8 cellular contexts compared by ENCODE assay signal in the genomic region with DNA sequence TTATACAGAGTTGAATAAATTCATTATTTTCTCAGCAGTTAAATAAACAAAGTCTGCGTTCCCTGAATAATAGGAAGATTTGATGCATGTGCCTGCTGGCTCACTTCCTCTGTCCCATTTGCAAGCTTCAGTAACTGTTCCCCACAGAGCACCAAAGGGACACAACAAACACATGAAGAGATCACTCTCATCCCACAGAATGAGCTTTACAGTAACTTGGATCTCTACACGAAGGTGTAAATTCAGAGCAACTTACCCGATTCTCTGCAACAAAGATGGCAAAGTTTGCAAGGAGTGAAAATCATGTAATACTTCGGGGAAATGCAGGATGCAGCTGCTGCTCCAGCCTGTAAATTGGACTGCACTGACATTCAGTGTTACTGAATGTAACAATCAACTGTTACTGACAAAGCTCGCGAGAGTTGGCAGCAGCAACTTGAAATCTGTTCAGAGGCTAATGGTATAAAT. TPM values are rescaled to one million over a fixed set of nuclear protein-coding genes. Genes with fewer than 3 reads are reported as not detected.
A peak's percentile ranks its signal among the peaks of the same experiment; 100 is the strongest.
DNase-seq lines count a peak whose midpoint lies in the region; ATAC-seq and TF ChIP-seq lines count a peak whose summit lies in the region.

A gene (minus strand): TSS at position 366 of the 468 bp plus-strand sequence. CDS start 6,390 bp downstream, outside the sequence.

- no peak for TF ChIP-seq POLR2A in heart left ventricle (IDR thresholded peaks at IDR 0.05)

- no peak within 1 kb of the TSS for H3K4me3 Mint-ChIP-seq in effector memory CD8-positive, alpha-beta T cell

- H3K36me3 ChIP-seq in heart left ventricle: no peaks in the 10 kb centered on the region
- no peaks in the 10 kb centered on the region for H3K36me3 ChIP-seq in skeletal muscle satellite cell (ENCODE audit: insufficient read depth, low read length)

- ATAC-seq in SK-N-SH treated with all-trans-retinoic acid at 6 μM for 48 hours (peak; percentile 74; the same call in 2 of the 3 replicates), heart left ventricle (peak in 2 of 4 donors; percentile 52 to 61), GM19455 (IDR thresholded peaks at IDR 0.05; ENCODE audit: unreplicated experiment) (no peak), HG03108 (IDR thresholded peaks at IDR 0.05; ENCODE audit: unreplicated experiment) (no peak)
- ATAC-seq in effector memory CD8-positive, alpha-beta T cell (replicated peaks): no peak

- CTCF ChIA-PET in HEK293T (lab: Yijun Ruan, JAX): no interaction called here

- no peak for TF ChIP-seq CTCF in heart left ventricle (IDR thresholded peaks at IDR 0.05)

- H3K9me3 Mint-ChIP-seq in effector memory CD8-positive, alpha-beta T cell: peaks cover 0 to 2% of the 10 kb centered on the region in 2 donors

- H3K27ac Mint-ChIP-seq in effector memory CD8-positive, alpha-beta T cell: no peak within 1 kb of the TSS

- no peak within 1 kb of the TSS for H3K9ac ChIP-seq in skeletal muscle satellite cell (ENCODE audit: low read depth, low read length)

- intact Hi-C loops in heart left ventricle (cut with DNase I): no loop called here

- H3K27ac ChIP-seq in heart left ventricle: peak within 1 kb of the TSS in 1 of 12 donors; percentile 6

- H3K27me3 ChIP-seq in heart left ventricle (no peaks in the 10 kb centered on the region), skeletal muscle satellite cell (ENCODE audit: control insufficient read depth, insufficient read depth, low read length) (no peaks in the 10 kb centered on the region)

- peak within 1 kb of the TSS; percentile 37 for H3K4me2 ChIP-seq in skeletal muscle satellite cell (ENCODE audit: low read length)

- H3K4me3 ChIP-seq in heart left ventricle: peak within 1 kb of the TSS in 9 of 12 donors; percentile 15 to 53 (median 33)
- no peak within 1 kb of the TSS for H3K4me3 ChIP-seq in skeletal muscle satellite cell (ENCODE audit: low read length)

- H3K4me1 ChIP-seq in heart left ventricle: no peaks in the 10 kb centered on the region
- H3K4me1 ChIP-seq in skeletal muscle satellite cell (ENCODE audit: control insufficient read depth, insufficient read depth, low read length): no peaks in the 10 kb centered on the region

- no peaks in the 10 kb centered on the region for H3K27me3 Mint-ChIP-seq in effector memory CD8-positive, alpha-beta T cell

- no peaks in the 10 kb centered on the region for H3K4me1 Mint-ChIP-seq in effector memory CD8-positive, alpha-beta T cell (ENCODE audit: low read depth in 2 of 2)

- POLR2A ChIA-PET in HEK293T (lab: Yijun Ruan, JAX): no interaction called here

- H3K36me3 Mint-ChIP-seq in effector memory CD8-positive, alpha-beta T cell (ENCODE audit: insufficient read depth): no peaks in the 10 kb centered on the region

- DNase-seq in HEK293T (ENCODE audit: extremely low spot score) (peak; percentile 25), heart left ventricle (peak in 3 of 5 donors; percentile 10 to 31 (median 31)), activated gamma-delta T cell (lab: John Stamatoyannopoulos, UW) (no peak)
- DNase-seq in effector memory CD8-positive, alpha-beta T cell: no peak

- H3K9me3 ChIP-seq in heart left ventricle (no peaks in the 10 kb centered on the region), skeletal muscle satellite cell (replicated peaks; ENCODE audit: low read length) (no peaks in the 10 kb centered on the region)

- 12 to 15% (median 14%) methylated on average over 6 of the region's 6 CpGs for WGBS in heart left ventricle, 4 donors

TF ChIP-seq in HEK293T, 16 proteins besides CTCF, POLR2A, EP300 and RAD21:
- no peak for TF ChIP-seq ELF4 (IDR thresholded peaks at IDR 0.05)
- no peak for TF ChIP-seq ZNF384 (IDR thresholded peaks at IDR 0.05)
- no peak for TF ChIP-seq HDGF (IDR thresholded peaks at IDR 0.05; ENCODE audit: borderline replicate concordance)
- no peak for TF ChIP-seq FOXM1 (IDR thresholded peaks at IDR 0.05; ENCODE audit: borderline replicate concordance)
- no peak for TF ChIP-seq CTBP1 (IDR thresholded peaks at IDR 0.05; ENCODE audit: borderline replicate concordance)
- TF ChIP-seq, protein P1, sequence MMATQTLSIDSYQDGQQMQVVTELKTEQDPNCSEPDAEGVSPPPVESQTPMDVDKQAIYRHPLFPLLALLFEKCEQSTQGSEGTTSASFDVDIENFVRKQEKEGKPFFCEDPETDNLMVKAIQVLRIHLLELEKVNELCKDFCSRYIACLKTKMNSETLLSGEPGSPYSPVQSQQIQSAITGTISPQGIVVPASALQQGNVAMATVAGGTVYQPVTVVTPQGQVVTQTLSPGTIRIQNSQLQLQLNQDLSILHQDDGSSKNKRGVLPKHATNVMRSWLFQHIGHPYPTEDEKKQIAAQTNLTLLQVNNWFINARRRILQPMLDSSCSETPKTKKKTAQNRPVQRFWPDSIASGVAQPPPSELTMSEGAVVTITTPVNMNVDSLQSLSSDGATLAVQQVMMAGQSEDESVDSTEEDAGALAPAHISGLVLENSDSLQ (IDR thresholded peaks at IDR 0.05): no peak
- TF ChIP-seq SP1 (IDR thresholded peaks at IDR 0.05): no peak
- TF ChIP-seq FOXK2 (IDR thresholded peaks at IDR 0.05): no peak
- no peak for TF ChIP-seq NFRKB (IDR thresholded peaks at IDR 0.05)
- TF ChIP-seq LEF1 (IDR thresholded peaks at IDR 0.05; ENCODE audit: borderline replicate concordance): no peak
- TF ChIP-seq BHLHE40 (IDR thresholded peaks at IDR 0.05; ENCODE audit: borderline replicate concordance): no peak
- TF ChIP-seq SUZ12 (IDR thresholded peaks at IDR 0.05): no peak
- no peak for TF ChIP-seq FOXA1 (IDR thresholded peaks at IDR 0.05)
- TF ChIP-seq L3MBTL2 (conservative IDR thresholded peaks at IDR 0.05): no peak; the same call in 1 of the 2 replicates
- TF ChIP-seq ARNT (IDR thresholded peaks at IDR 0.05): no peak
- no peak for TF ChIP-seq TARDBP (IDR thresholded peaks at IDR 0.05)

TF ChIP-seq in SK-N-SH treated with all-trans-retinoic acid at 6 μM for 48 hours, 23 proteins besides CTCF, POLR2A, EP300 and RAD21:
- TF ChIP-seq BACH2 (CRISPR knock-in tag; IDR thresholded peaks at IDR 0.05; ENCODE audit: borderline replicate concordance): no peak
- no peak for TF ChIP-seq TOX (CRISPR knock-in tag; IDR thresholded peaks at IDR 0.05; ENCODE audit: borderline replicate concordance)
- TF ChIP-seq ZNF70 (CRISPR knock-in tag; IDR thresholded peaks at IDR 0.05): no peak
- TF ChIP-seq ZFP3 (CRISPR knock-in tag; IDR thresholded peaks at IDR 0.05): no peak
- TF ChIP-seq SNAI2 (CRISPR knock-in tag; IDR thresholded peaks at IDR 0.05): no peak
- no peak for TF ChIP-seq ZFP30 (CRISPR knock-in tag; IDR thresholded peaks at IDR 0.05)
- TF ChIP-seq, protein P2, sequence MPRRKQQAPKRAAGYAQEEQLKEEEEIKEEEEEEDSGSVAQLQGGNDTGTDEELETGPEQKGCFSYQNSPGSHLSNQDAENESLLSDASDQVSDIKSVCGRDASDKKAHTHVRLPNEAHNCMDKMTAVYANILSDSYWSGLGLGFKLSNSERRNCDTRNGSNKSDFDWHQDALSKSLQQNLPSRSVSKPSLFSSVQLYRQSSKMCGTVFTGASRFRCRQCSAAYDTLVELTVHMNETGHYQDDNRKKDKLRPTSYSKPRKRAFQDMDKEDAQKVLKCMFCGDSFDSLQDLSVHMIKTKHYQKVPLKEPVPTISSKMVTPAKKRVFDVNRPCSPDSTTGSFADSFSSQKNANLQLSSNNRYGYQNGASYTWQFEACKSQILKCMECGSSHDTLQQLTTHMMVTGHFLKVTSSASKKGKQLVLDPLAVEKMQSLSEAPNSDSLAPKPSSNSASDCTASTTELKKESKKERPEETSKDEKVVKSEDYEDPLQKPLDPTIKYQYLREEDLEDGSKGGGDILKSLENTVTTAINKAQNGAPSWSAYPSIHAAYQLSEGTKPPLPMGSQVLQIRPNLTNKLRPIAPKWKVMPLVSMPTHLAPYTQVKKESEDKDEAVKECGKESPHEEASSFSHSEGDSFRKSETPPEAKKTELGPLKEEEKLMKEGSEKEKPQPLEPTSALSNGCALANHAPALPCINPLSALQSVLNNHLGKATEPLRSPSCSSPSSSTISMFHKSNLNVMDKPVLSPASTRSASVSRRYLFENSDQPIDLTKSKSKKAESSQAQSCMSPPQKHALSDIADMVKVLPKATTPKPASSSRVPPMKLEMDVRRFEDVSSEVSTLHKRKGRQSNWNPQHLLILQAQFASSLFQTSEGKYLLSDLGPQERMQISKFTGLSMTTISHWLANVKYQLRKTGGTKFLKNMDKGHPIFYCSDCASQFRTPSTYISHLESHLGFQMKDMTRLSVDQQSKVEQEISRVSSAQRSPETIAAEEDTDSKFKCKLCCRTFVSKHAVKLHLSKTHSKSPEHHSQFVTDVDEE (CRISPR knock-in tag; IDR thresholded peaks at IDR 0.05): no peak
- TF ChIP-seq, protein P3, sequence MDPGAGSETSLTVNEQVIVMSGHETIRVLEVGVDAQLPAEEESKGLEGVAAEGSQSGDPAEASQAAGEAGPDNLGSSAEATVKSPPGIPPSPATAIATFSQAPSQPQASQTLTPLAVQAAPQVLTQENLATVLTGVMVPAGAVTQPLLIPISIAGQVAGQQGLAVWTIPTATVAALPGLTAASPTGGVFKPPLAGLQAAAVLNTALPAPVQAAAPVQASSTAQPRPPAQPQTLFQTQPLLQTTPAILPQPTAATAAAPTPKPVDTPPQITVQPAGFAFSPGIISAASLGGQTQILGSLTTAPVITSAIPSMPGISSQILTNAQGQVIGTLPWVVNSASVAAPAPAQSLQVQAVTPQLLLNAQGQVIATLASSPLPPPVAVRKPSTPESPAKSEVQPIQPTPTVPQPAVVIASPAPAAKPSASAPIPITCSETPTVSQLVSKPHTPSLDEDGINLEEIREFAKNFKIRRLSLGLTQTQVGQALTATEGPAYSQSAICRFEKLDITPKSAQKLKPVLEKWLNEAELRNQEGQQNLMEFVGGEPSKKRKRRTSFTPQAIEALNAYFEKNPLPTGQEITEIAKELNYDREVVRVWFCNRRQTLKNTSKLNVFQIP (CRISPR knock-in tag; IDR thresholded peaks at IDR 0.05; ENCODE audit: borderline replicate concordance, low read depth): no peak
- no peak for TF ChIP-seq ARNTL (CRISPR knock-in tag; IDR thresholded peaks at IDR 0.05; ENCODE audit: borderline replicate concordance, low read depth)
- no peak for TF ChIP-seq CSDC2 (CRISPR knock-in tag; IDR thresholded peaks at IDR 0.05)
- no peak for TF ChIP-seq GLIS3 (CRISPR knock-in tag; IDR thresholded peaks at IDR 0.05)

RNA-seq across cellular contexts. Expression of the gene that starts here (rescaled TPM):
- 10 to 100 TPM in 1 of 9 donors, 1 to 10 TPM in 5, under 1 TPM in 3; 0.56 to 37.1 (median 1.3) TPM for total RNA-seq in heart left ventricle
- polyA plus RNA-seq in heart left ventricle: 1 to 10 TPM in 1 of 2 donors, under 1 TPM in 1; 0.88 to 1.7 TPM
- 5.8 and 7.9 TPM in 2 replicates for total RNA-seq in skeletal muscle satellite cell (2012; rRNA removed)

Comparison
In these comparisons a context has a peak if more than half of its experiments do, and no peak if none do; other contexts are left out.
1. DNase-seq: peak in HEK293T (single experiment) and heart left ventricle (3 of 5); none in activated gamma-delta T cell (single experiment) and effector memory CD8-positive, alpha-beta T cell (0 of 3).